ENCODE assay signal across 18 cellular contexts in the genomic region with DNA sequence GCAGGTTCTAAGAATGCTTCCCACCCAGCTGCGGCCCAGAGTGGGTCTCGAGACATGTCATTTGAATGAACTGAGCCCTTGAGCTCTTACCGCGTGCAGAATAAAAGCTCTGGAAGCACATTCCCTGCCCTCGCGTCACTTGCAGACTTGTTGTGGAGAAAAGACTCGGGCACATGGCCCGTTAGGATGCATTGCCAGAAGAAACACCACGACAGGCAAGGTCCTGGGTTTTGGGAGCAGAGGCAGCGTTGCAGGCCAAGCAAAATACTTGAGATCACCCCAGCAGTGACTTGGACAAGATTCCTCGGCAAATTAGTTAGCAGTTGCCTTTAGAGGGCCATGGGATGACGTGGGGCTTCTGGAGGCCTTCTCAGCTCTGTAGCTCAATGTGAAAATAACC.
DNase-seq lines count a peak whose midpoint lies in the region; ATAC-seq and TF ChIP-seq lines count a peak whose summit lies in the region.
"Had no signal": no experiment of that assay in that cellular context is flagged by ENCODE, and none has a peak within 500 bp of the region (broad histone marks: within the 10 kb centered on the region; RNA-seq: fewer than 3 reads in every experiment).

No MANE protein-coding gene starts in this region.

- H3K9me3 ChIP-seq in MG63: no peaks in the 10 kb centered on the region; the same call in 1 of the 2 replicates
- no peaks in the 10 kb centered on the region for H3K9me3 ChIP-seq in right cardiac atrium (ENCODE audit: control insufficient read depth, low read length)

- no peak overlapping the region for H3K27ac ChIP-seq in right cardiac atrium (ENCODE audit: low read length)

- H3K4me1 ChIP-seq in right cardiac atrium (ENCODE audit: control insufficient read depth, insufficient read depth, low read length): no peaks in the 10 kb centered on the region

- H3K4me3 ChIP-seq in MG63: no peak overlapping the region
- H3K4me3 ChIP-seq in astrocyte of the spinal cord (ENCODE audit: low read depth, low read length): no peak overlapping the region
- H3K4me3 ChIP-seq in right cardiac atrium (ENCODE audit: low read length): no peak overlapping the region
- H3K4me3 ChIP-seq: GM12878, GM23338 had no signal

- in situ Hi-C loops in astrocyte of the spinal cord (cut with HindIII; ENCODE audit: low sequenced_read_pairs): no loop called here

- intact Hi-C loops in right cardiac atrium (cut with DNase I): no loop called here

- H3K27me3 ChIP-seq in MG63 (no peaks in the 10 kb centered on the region; the same call in 1 of the 2 replicates), right cardiac atrium (ENCODE audit: control insufficient read depth, insufficient read depth) (no peaks in the 10 kb centered on the region)

- WGBS in right cardiac atrium: 64% methylated on average over 12 of the region's 12 CpGs

- peak; percentile 96 for DNase-seq in MG63
- DNase-seq in astrocyte of the spinal cord (ENCODE audit: low read depth, low spot score): peak; percentile 47
- DNase-seq in right cardiac atrium: peak; percentile 70 to 89 (median 73)
- peak; percentile 82 for DNase-seq in stromal cell of bone marrow (ENCODE audit: low read depth)
- no peak for DNase-seq in NCI-H1092 (lab: John Stamatoyannopoulos, UW)
- DNase-seq in SIG-M5 (lab: John Stamatoyannopoulos, UW): no peak
- DNase-seq: GDM1; KBM-7; NCI-H1436; NCI-H2029; NCI-H2171; NCI-H446; NCI-H69; NK-92 treated with Interleukin-12 subunit alpha and Interleukin-12 subunit beta, amount 100 ng/mL, for 24 hours; OCI-M1 had no signal

- H3K36me3 ChIP-seq in MG63: no peaks in the 10 kb centered on the region

- ATAC-seq in right cardiac atrium (peak; percentile 55 to 80), GM19328 (IDR thresholded peaks at IDR 0.05; ENCODE audit: unreplicated experiment) (no peak)
- ATAC-seq: GM12878, GM23338 had no signal

- TF ChIP-seq CTCF in astrocyte of the spinal cord (IDR thresholded peaks at IDR 0.05; ENCODE audit: low read depth, low read length): no peak

Comparison
In these comparisons a context has a peak if more than half of its experiments do, and no peak if none do; other contexts are left out.
1. DNase-seq: peak in MG63 (single experiment), astrocyte of the spinal cord (single experiment), right cardiac atrium (3 of 3) and stromal cell of bone marrow (single experiment); none in NCI-H1092 (single experiment) and SIG-M5 (single experiment).